31 cellular contexts compared by ENCODE assay signal in the genomic region with DNA sequence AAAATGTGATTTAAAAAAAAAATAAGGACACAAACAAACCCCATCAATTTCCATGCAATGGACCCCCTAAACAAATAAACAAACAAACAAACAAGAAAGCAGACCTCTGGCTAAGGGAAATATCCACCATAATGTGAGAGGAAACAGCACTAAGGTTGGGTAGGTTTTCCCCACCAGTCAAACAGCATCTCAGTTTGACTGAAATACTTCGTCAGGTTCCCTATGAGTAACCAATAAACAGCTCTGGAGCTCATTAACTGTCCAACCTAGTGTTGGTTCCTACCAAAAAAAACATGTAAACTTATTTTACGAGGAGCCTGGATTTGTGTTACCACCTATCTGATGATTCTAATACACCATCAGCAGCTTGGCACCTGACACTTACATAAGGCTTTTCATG.
A peak's percentile ranks its signal among the peaks of the same experiment; 100 is the strongest.
DNase-seq lines count a peak whose midpoint lies in the region; ATAC-seq, FAIRE-seq and TF ChIP-seq lines count a peak whose summit lies in the region.
"Had no signal": no experiment of that assay in that cellular context is flagged by ENCODE, and none has a peak within 500 bp of the region (broad histone marks: within the 10 kb centered on the region; RNA-seq: fewer than 3 reads in every experiment).

No MANE protein-coding gene starts in this region.

- no peak for TF ChIP-seq EP300 in H1 (IDR thresholded peaks at IDR 0.05; ENCODE audit: borderline replicate concordance in 1 of 2, low read depth in 2 of 2, low read length in 2 of 2)

- H3K4me2 ChIP-seq in BLaER1 (peak overlapping the region; percentile 43), H1 (ENCODE audit: insufficient read depth in 1 of 2, low read depth in 2 of 2, low read length in 2 of 2) (no peak overlapping the region)

- ATAC-seq in GM18520 (IDR thresholded peaks at IDR 0.05; ENCODE audit: unreplicated experiment) = peak; percentile 38
- peak; percentile 31 for ATAC-seq in HG02870 (IDR thresholded peaks at IDR 0.05; ENCODE audit: unreplicated experiment)
- no peak for ATAC-seq in natural killer cell treated with Interleukin-12 subunit alpha and Interleukin-12 subunit beta and Interleukin-15 and Interleukin-18, amount 100 ng/mL, for 72 hours
- no peak for ATAC-seq in HG02981 (IDR thresholded peaks at IDR 0.05; ENCODE audit: unreplicated experiment)
- ATAC-seq: activated T-helper 17 cell treated with anti-CD3 and anti-CD28 coated beads, Interleukin-2, amount 50 U/mL, for 72 hours; gastrocnemius medialis; T-cell had no signal

- FAIRE-seq in H1 (lab: Jason Lieb, UNC) = peak; percentile 19
- FAIRE-seq: GM19239, kidney, TTC549 had no signal

- H3K4me3 Mint-ChIP-seq in natural killer cell treated with Interleukin-12 subunit alpha and Interleukin-12 subunit beta and Interleukin-15 and Interleukin-18, amount 100 ng/mL, for 72 hours = no peak overlapping the region
- H3K4me3 Mint-ChIP-seq: activated CD4-positive, alpha-beta memory T cell treated with anti-CD3 and anti-CD28 coated beads, Interleukin-2, amount 10 ng/mL, durations not matched to agents 7 days and 5 days; activated naive CD4-positive, alpha-beta T cell treated with anti-CD3 and anti-CD28 coated beads, Interleukin-2, amount 10 ng/mL, durations not matched to agents 7 days and 5 days; activated T-helper 17 cell treated with anti-CD3 and anti-CD28 coated beads, Interleukin-2, amount 50 U/mL, for 72 hours; T-cell had no signal

- H3K27ac Mint-ChIP-seq in natural killer cell treated with Interleukin-12 subunit alpha and Interleukin-12 subunit beta and Interleukin-15 and Interleukin-18, amount 100 ng/mL, for 72 hours = no peak overlapping the region
- H3K27ac Mint-ChIP-seq: activated T-helper 17 cell treated with anti-CD3 and anti-CD28 coated beads, Interleukin-2, amount 50 U/mL, for 72 hours; T-cell had no signal

- H3K9me3 ChIP-seq in BLaER1 (no peaks in the 10 kb centered on the region), H1 (ENCODE audit: insufficient read depth in 2 of 2, low read depth in 1 of 2, low read length in 1 of 2) (no peaks in the 10 kb centered on the region), A673 (ENCODE audit: low read depth, low read length, poor library complexity, severe bottlenecking) (no peaks in the 10 kb centered on the region)
- H3K9me3 ChIP-seq: gastrocnemius medialis, MG63, sigmoid colon, stomach, uterus had no signal

- no peaks in the 10 kb centered on the region for H3K79me2 ChIP-seq in H1 (ENCODE audit: control insufficient read depth in 1 of 2, insufficient read depth in 2 of 2, low read length in 2 of 2)

- DNase-seq in H1 (ENCODE audit: low read depth in 1 of 2, low spot score in 2 of 2) = no peak
- DNase-seq in natural killer cell treated with Interleukin-12 subunit alpha and Interleukin-12 subunit beta and Interleukin-15 and Interleukin-18, amount 100 ng/mL, for 72 hours (ENCODE audit: low spot score) = no peak
- DNase-seq in A673 (ENCODE audit: low spot score) = no peak
- DNase-seq: activated CD4-positive, alpha-beta memory T cell treated with anti-CD3 and anti-CD28 coated beads, Interleukin-2, amount 10 ng/mL, durations not matched to agents 7 days and 5 days; activated CD4-positive, CD25-positive, alpha-beta regulatory T cell; activated naive CD4-positive, alpha-beta T cell treated with anti-CD3 and anti-CD28 coated beads, Interleukin-2, amount 10 ng/mL, durations not matched to agents 7 days and 5 days; amniotic stem cell; brain microvascular endothelial cell; C1 segment of cervical spinal cord; COR-L47; gastrocnemius medialis; H7; kidney; MG63; NCI-H1105 treated with DMSO at 0.1 percent for 48 hours; NCI-H187 treated with DMSO at 0.1 percent for 48 hours; NCI-H2171; NCI-H510A treated with DMSO at 0.1 percent for 48 hours; occipital lobe; sigmoid colon; stimulated activated CD4-positive, alpha-beta T cell treated with anti-CD3 and anti-CD28 coated beads, Interleukin-4, amount 100 ng/mL, for 1 hour; stomach; T-cell; uterus had no signal

- H4K20me1 ChIP-seq in BLaER1 (no peaks in the 10 kb centered on the region), H1 (replicated peaks in 1 of 2; ENCODE audit: control insufficient read depth in 1 of 2, insufficient read depth in 2 of 2, low read length in 2 of 2) (no peaks in the 10 kb centered on the region)

- no peak overlapping the region for H2BK12ac ChIP-seq in H1 (ENCODE audit: low read depth, low read length)

- TF ChIP-seq CTCF in H1 (IDR thresholded peaks at IDR 0.05; ENCODE audit: control extremely low read depth in 1 of 3, insufficient read depth in 1 of 3, low read depth in 1 of 3, low read length in 3 of 3) (no peak), A673 (conservative IDR thresholded peaks at IDR 0.05; ENCODE audit: low read depth, low read length) (no peak)

- no peak for TF ChIP-seq RAD21 in H1 (IDR thresholded peaks at IDR 0.05 in 1 of 2, conservative IDR thresholded peaks at IDR 0.05 in 1 of 2; ENCODE audit: low read depth in 2 of 2, low read length in 2 of 2)

- H2BK5ac ChIP-seq in H1 (ENCODE audit: low read depth, low read length) = no peak overlapping the region

- no peak overlapping the region for H2BK15ac ChIP-seq in H1 (ENCODE audit: low read length)

- CTCF ChIA-PET in H1 (lab: Charles Lee; ENCODE audit: partially characterized antibody) (no interaction called here), A673 (lab: Charles Lee) (no interaction called here)

- no peak overlapping the region for H3K9ac ChIP-seq in BLaER1
- H3K9ac ChIP-seq in H1 (replicated peaks in 1 of 4; ENCODE audit: extremely low read depth in 1 of 4, low read depth in 3 of 4, low read length in 3 of 4) = no peak overlapping the region

- H4K91ac ChIP-seq in H1 (replicated peaks; ENCODE audit: insufficient read length, low read length) = no peak overlapping the region

- intact Hi-C loops in A673 (cut with micrococcal nuclease; ENCODE audit: unreplicated experiment) = no loop called here

- H3K23ac ChIP-seq in H1 (ENCODE audit: insufficient read length) = no peak overlapping the region

- no peak overlapping the region for H2BK20ac ChIP-seq in H1 (ENCODE audit: low read length)

- H2BK120ac ChIP-seq in H1 (replicated peaks; ENCODE audit: low read depth, low read length) = no peak overlapping the region

- no peaks in the 10 kb centered on the region for H3K9me3 Mint-ChIP-seq in natural killer cell treated with Interleukin-12 subunit alpha and Interleukin-12 subunit beta and Interleukin-15 and Interleukin-18, amount 100 ng/mL, for 72 hours
- H3K9me3 Mint-ChIP-seq: activated CD4-positive, alpha-beta memory T cell treated with anti-CD3 and anti-CD28 coated beads, Interleukin-2, amount 10 ng/mL, durations not matched to agents 7 days and 5 days; activated T-helper 17 cell treated with anti-CD3 and anti-CD28 coated beads, Interleukin-2, amount 50 U/mL, for 72 hours; T-cell had no signal

- H3K14ac ChIP-seq in H1 (ENCODE audit: insufficient read length) = no peak overlapping the region

- H3K18ac ChIP-seq in H1 (ENCODE audit: extremely low read depth, low read length) = no peak overlapping the region

- POLR2A ChIA-PET in H1 (lab: Charles Lee; ENCODE audit: partially characterized antibody) (no interaction called here), A673 (lab: Charles Lee; ENCODE audit: low non-redundant PET) (no interaction called here)

- no TSS peak for BruUV-seq in A673 (replicated peaks; lab: Mats Ljungman, UMichigan)

- H3K36me3 Mint-ChIP-seq in natural killer cell treated with Interleukin-12 subunit alpha and Interleukin-12 subunit beta and Interleukin-15 and Interleukin-18, amount 100 ng/mL, for 72 hours = no peaks in the 10 kb centered on the region
- H3K36me3 Mint-ChIP-seq: T-cell had no signal

- WGBS in H1 (ENCODE audit: extremely low coverage in 1 of 2, insufficient coverage in 1 of 2, insufficient read length in 1 of 2, insufficient replicate concordance in 2 of 2, low coverage in 1 of 2, low lambda C conversion rate in 2 of 2, missing lambda C conversion rate in 1 of 2), 2 experiments = 93% methylated on average over 2 of the region's 2 CpGs; no CpG with 5 or more reads in 1 of the 2 experiments

- H2AFZ ChIP-seq in H1 (ENCODE audit: low read length) = no peak overlapping the region

- H3K4me3 ChIP-seq in BLaER1 (no peak overlapping the region), H1 (ENCODE audit: extremely low read depth in 1 of 4, insufficient read depth in 2 of 4, low read depth in 3 of 4, low read length in 4 of 4) (no peak overlapping the region), A673 (ENCODE audit: low read depth, low read length, poor library complexity, severe bottlenecking) (no peak overlapping the region)
- H3K4me3 ChIP-seq: gastrocnemius medialis, MG63, sigmoid colon, stomach, uterus had no signal

- no peaks in the 10 kb centered on the region for H3K27me3 Mint-ChIP-seq in natural killer cell treated with Interleukin-12 subunit alpha and Interleukin-12 subunit beta and Interleukin-15 and Interleukin-18, amount 100 ng/mL, for 72 hours
- H3K27me3 Mint-ChIP-seq: activated CD4-positive, alpha-beta memory T cell treated with anti-CD3 and anti-CD28 coated beads, Interleukin-2, amount 10 ng/mL, durations not matched to agents 7 days and 5 days; activated T-helper 17 cell treated with anti-CD3 and anti-CD28 coated beads, Interleukin-2, amount 50 U/mL, for 72 hours had no signal

- H3K4me1 ChIP-seq in BLaER1 (peaks cover 10% of the 10 kb centered on the region), H1 (replicated peaks in 1 of 4; ENCODE audit: control insufficient read depth in 3 of 4, insufficient read depth in 4 of 4, low read length in 3 of 4) (no peaks in the 10 kb centered on the region), A673 (ENCODE audit: insufficient read depth, low read length, poor library complexity, severe bottlenecking) (no peaks in the 10 kb centered on the region)
- H3K4me1 ChIP-seq: gastrocnemius medialis, stomach, uterus had no signal

- no peaks in the 10 kb centered on the region for H3K4me1 Mint-ChIP-seq in natural killer cell treated with Interleukin-12 subunit alpha and Interleukin-12 subunit beta and Interleukin-15 and Interleukin-18, amount 100 ng/mL, for 72 hours (ENCODE audit: low read depth in 2 of 2)
- H3K4me1 Mint-ChIP-seq: activated T-helper 17 cell treated with anti-CD3 and anti-CD28 coated beads, Interleukin-2, amount 50 U/mL, for 72 hours had no signal

- no peaks in the 10 kb centered on the region for H3K36me3 ChIP-seq in BLaER1
- no peaks in the 10 kb centered on the region for H3K36me3 ChIP-seq in H1 (ENCODE audit: control insufficient read depth in 2 of 4, insufficient read depth in 4 of 4, low read length in 3 of 4)
- H3K36me3 ChIP-seq in A673 (ENCODE audit: insufficient read depth, low read length, poor library complexity, severe bottlenecking) = no peaks in the 10 kb centered on the region
- H3K36me3 ChIP-seq: brain microvascular endothelial cell, gastrocnemius medialis, MG63, sigmoid colon, stomach, uterus had no signal

- H3K27ac ChIP-seq in BLaER1 (no peak overlapping the region), H1 (ENCODE audit: low read depth, low read length) (no peak overlapping the region), A673 (ENCODE audit: low read depth, low read length, poor library complexity, severe bottlenecking) (no peak overlapping the region)
- H3K27ac ChIP-seq: brain microvascular endothelial cell, gastrocnemius medialis, sigmoid colon, stomach, uterus had no signal

- H2AK5ac ChIP-seq in H1 (ENCODE audit: low read depth, low read length) = no peak overlapping the region

- no peak overlapping the region for H3K56ac ChIP-seq in H1 (replicated peaks; ENCODE audit: insufficient read length, low read depth, low read length)

- H4K5ac ChIP-seq in H1 (ENCODE audit: insufficient read length, low read depth, low read length) = no peak overlapping the region

- TF ChIP-seq POLR2A in H1 (IDR thresholded peaks at IDR 0.05; ENCODE audit: control extremely low read depth in 1 of 2, low read depth in 2 of 2, low read length in 2 of 2) = no peak

- no peaks in the 10 kb centered on the region for H3K23me2 ChIP-seq in H1 (ENCODE audit: low read depth, low read length)

- H3K27me3 ChIP-seq in BLaER1 (no peaks in the 10 kb centered on the region), H1 (replicated peaks in 1 of 4; ENCODE audit: control insufficient read depth in 3 of 4, extremely low read depth in 1 of 4, insufficient read depth in 3 of 4, low read length in 3 of 4) (no peaks in the 10 kb centered on the region), A673 (replicated peaks; ENCODE audit: insufficient read depth, low read depth, low read length, poor library complexity) (no peaks in the 10 kb centered on the region)
- H3K27me3 ChIP-seq: brain microvascular endothelial cell, gastrocnemius medialis, MG63, sigmoid colon, stomach, uterus had no signal

- no peaks in the 10 kb centered on the region for H3K79me1 ChIP-seq in H1 (ENCODE audit: low read depth, low read length)

- H4K8ac ChIP-seq in H1 (ENCODE audit: extremely low read depth, insufficient read depth, low read length) = no peak overlapping the region

- H3K4ac ChIP-seq in H1 (replicated peaks; ENCODE audit: insufficient read length, low read depth, low read length) = no peak overlapping the region

Comparison
In these comparisons a context has a peak if more than half of its experiments do, and no peak if none do; other contexts are left out.
1. ATAC-seq: peak in GM18520 (single experiment) and HG02870 (single experiment); none in natural killer cell treated with Interleukin-12 subunit alpha and Interleukin-12 subunit beta and Interleukin-15 and Interleukin-18, amount 100 ng/mL, for 72 hours (0 of 2) and HG02981 (single experiment).